In the genomic region with DNA sequence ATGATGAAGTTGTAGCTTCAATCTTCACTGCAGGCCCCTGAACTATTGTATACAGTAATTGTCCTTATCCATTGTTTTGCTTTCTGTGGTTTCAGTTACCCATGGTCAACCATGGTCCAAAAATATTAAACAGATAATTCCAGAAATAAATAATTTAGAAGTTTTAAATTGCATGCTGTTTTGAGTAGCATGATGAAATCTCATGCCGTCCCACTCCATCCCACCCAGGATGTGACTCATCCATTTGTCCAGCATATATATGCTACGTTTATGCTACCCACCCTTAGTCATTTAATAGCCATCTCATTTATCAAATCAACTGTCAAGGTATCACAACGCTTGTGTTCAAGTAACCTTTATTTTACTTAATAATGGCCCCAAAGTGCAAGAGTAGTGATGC, we compare ENCODE assay signal across 21 cellular contexts. TPM values are rescaled to one million over a fixed set of nuclear protein-coding genes. Genes with fewer than 3 reads are reported as not detected.
A peak's percentile ranks its signal among the peaks of the same experiment; 100 is the strongest.
DNase-seq lines count a peak whose midpoint lies in the region; ATAC-seq and TF ChIP-seq lines count a peak whose summit lies in the region.
"Had no signal": no experiment of that assay in that cellular context is flagged by ENCODE, and none has a peak within 500 bp of the region (broad histone marks: within the 10 kb centered on the region; RNA-seq: fewer than 3 reads in every experiment).

No MANE protein-coding gene starts in this region.

- no peak overlapping the region for H2BK20ac ChIP-seq in IMR-90 (ENCODE audit: low read depth, low read length)

- WGBS in IMR-90 (ENCODE audit: extremely low coverage in 2 of 2, insufficient read length in 1 of 2), 2 experiments: no CpG with 5 or more reads among the region's 3 CpGs
- 63 to 76% (median 69%) methylated on average over 3 of the region's 3 CpGs for WGBS in spleen, 5 donors

- H3K4me3 ChIP-seq in IMR-90 (ENCODE audit: insufficient read depth, low read depth, low read length): no peak overlapping the region
- H3K4me3 ChIP-seq in spleen: no peak overlapping the region
- H3K4me3 ChIP-seq: heart left ventricle, prostate gland had no signal

- no TSS peak for BruUV-seq in IMR-90 (replicated peaks; lab: Mats Ljungman, UMichigan)

- H3K36me3 ChIP-seq in IMR-90 (ENCODE audit: control insufficient read depth, insufficient read depth, low read length) (no peaks in the 10 kb centered on the region), spleen (no peaks in the 10 kb centered on the region)
- H3K36me3 ChIP-seq: heart left ventricle, prostate gland had no signal

- H3K9me3 ChIP-seq in IMR-90 (ENCODE audit: control insufficient read depth, insufficient read depth, low read length) (no peaks in the 10 kb centered on the region), spleen (peaks cover 0 to 2% (median 0%) of the 10 kb centered on the region in 8 donors)
- H3K9me3 ChIP-seq: heart left ventricle, prostate gland had no signal

- no peaks in the 10 kb centered on the region for H3K4me1 ChIP-seq in IMR-90 (ENCODE audit: control insufficient read depth, insufficient read depth, low read length)
- H3K4me1 ChIP-seq in spleen: no peaks in the 10 kb centered on the region
- H3K4me1 ChIP-seq: heart left ventricle, prostate gland had no signal

- H3K18ac ChIP-seq in IMR-90 (ENCODE audit: low read depth, low read length): no peak overlapping the region

- POLR2A ChIA-PET in IMR-90 (lab: Charles Lee; ENCODE audit: unreplicated experiment): no interaction called here

- H4K5ac ChIP-seq in IMR-90 (ENCODE audit: low read depth, low read length): no peak overlapping the region

- no peak overlapping the region for H2AK5ac ChIP-seq in IMR-90 (ENCODE audit: low read depth, low read length)

- H3K79me1 ChIP-seq in IMR-90 (ENCODE audit: low read depth in 1 of 2, low read length in 2 of 2): no peaks in the 10 kb centered on the region

- TF ChIP-seq POLR2A in IMR-90 (IDR thresholded peaks at IDR 0.05; ENCODE audit: low read depth, low read length) (no peak), spleen (IDR thresholded peaks at IDR 0.05) (no peak)

- H3K23ac ChIP-seq in IMR-90 (ENCODE audit: low read depth, low read length): no peak overlapping the region

- in situ Hi-C loops in IMR-90 (cut with MboI; ENCODE audit: low sequenced_read_pairs): no loop called here

- H3K27me3 ChIP-seq in IMR-90 (ENCODE audit: control insufficient read depth, insufficient read depth, low read length) (no peaks in the 10 kb centered on the region), spleen (replicated peaks in 1 of 7) (no peaks in the 10 kb centered on the region)
- H3K27me3 ChIP-seq: heart left ventricle had no signal

- H2AK9ac ChIP-seq in IMR-90 (replicated peaks; ENCODE audit: low read depth, low read length, poor library complexity): no peak overlapping the region

- H2BK15ac ChIP-seq in IMR-90 (ENCODE audit: low read depth, low read length): no peak overlapping the region

- H3K9ac ChIP-seq in IMR-90 (ENCODE audit: low read depth, low read length): no peak overlapping the region
- H3K9ac ChIP-seq: KMS-11 had no signal

- peaks cover 4% of the 10 kb centered on the region for H3K9me3 Mint-ChIP-seq in stimulated activated effector memory CD8-positive, alpha-beta T cell treated with anti-CD3 and anti-CD28 coated beads, Interleukin-12 subunit alpha, Interleukin-12 subunit beta, amount 100 ng/mL, for 72 hours
- H3K9me3 Mint-ChIP-seq: activated CD4-positive, alpha-beta memory T cell treated with anti-CD3 and anti-CD28 coated beads, Interleukin-2, amount 10 ng/mL, durations not matched to agents 7 days and 5 days had no signal

- intact Hi-C loops in IMR-90 (cut with micrococcal nuclease): no loop called here
- intact Hi-C loops in spleen (cut with DNase I; ENCODE audit: low total_unique reads): no loop called here

- TF ChIP-seq CTCF in IMR-90 (conservative IDR thresholded peaks at IDR 0.05; ENCODE audit: low read depth, low read length): no peak
- TF ChIP-seq CTCF in spleen (IDR thresholded peaks at IDR 0.05 in 8 of 11, conservative IDR thresholded peaks at IDR 0.05 in 3 of 11): no peak

- DNase-seq in COLO829 (ENCODE audit: low spot score) (peak; percentile 43), IMR-90 (peak; percentile 80), amniotic epithelial cell (ENCODE audit: low read depth) (peak; percentile 76), glomerular visceral epithelial cell (ENCODE audit: extremely low spot score) (peak; percentile 62), ureter (ENCODE audit: low spot score) (no peak), spleen (no peak)
- no peak for DNase-seq in stimulated activated effector memory CD8-positive, alpha-beta T cell treated with anti-CD3 and anti-CD28 coated beads, Interleukin-12 subunit alpha, Interleukin-12 subunit beta, amount 100 ng/mL, for 72 hours (ENCODE audit: low spot score in 2 of 2)
- DNase-seq: activated CD4-positive, alpha-beta memory T cell treated with anti-CD3 and anti-CD28 coated beads, Interleukin-2, amount 10 ng/mL, durations not matched to agents 7 days and 5 days; AML-193; aorta; DMS53; effector CD4-positive, alpha-beta T cell; heart left ventricle; left colon; NCI-H1694 treated with DMSO at 0.1 percent for 48 hours; NCI-H748 treated with DMSO at 0.1 percent for 48 hours; SHP77 treated with DMSO at 0.1 percent for 48 hours had no signal

- H3K4me3 Mint-ChIP-seq in stimulated activated effector memory CD8-positive, alpha-beta T cell treated with anti-CD3 and anti-CD28 coated beads, Interleukin-12 subunit alpha, Interleukin-12 subunit beta, amount 100 ng/mL, for 72 hours: no peak overlapping the region
- H3K4me3 Mint-ChIP-seq: activated CD4-positive, alpha-beta memory T cell treated with anti-CD3 and anti-CD28 coated beads, Interleukin-2, amount 10 ng/mL, durations not matched to agents 7 days and 5 days had no signal

- CTCF ChIA-PET in IMR-90 (lab: Yijun Ruan, JAX): interaction anchor here (0.6 kb wide), 1 partner anchor 29 kb away, joined by 3 read pairs; no protein-coding TSS in a partner anchor

- H4K8ac ChIP-seq in IMR-90 (ENCODE audit: low read depth in 2 of 2, low read length in 2 of 2): no peak overlapping the region

- H3K4me1 Mint-ChIP-seq in stimulated activated effector memory CD8-positive, alpha-beta T cell treated with anti-CD3 and anti-CD28 coated beads, Interleukin-12 subunit alpha, Interleukin-12 subunit beta, amount 100 ng/mL, for 72 hours: no peaks in the 10 kb centered on the region
- H3K4me1 Mint-ChIP-seq: activated CD4-positive, alpha-beta memory T cell treated with anti-CD3 and anti-CD28 coated beads, Interleukin-2, amount 10 ng/mL, durations not matched to agents 7 days and 5 days had no signal

- peak overlapping the region; percentile 44 for H2BK5ac ChIP-seq in IMR-90 (ENCODE audit: low read depth, low read length, poor library complexity, severe bottlenecking)

- dilution Hi-C loops in IMR-90 (cut with HindIII; ENCODE audit: low sequenced_read_pairs, unreplicated experiment): no loop called here

- H3K9me1 ChIP-seq in IMR-90 (ENCODE audit: insufficient read depth, low read length): no peaks in the 10 kb centered on the region

- no peak overlapping the region for H3K27ac Mint-ChIP-seq in stimulated activated effector memory CD8-positive, alpha-beta T cell treated with anti-CD3 and anti-CD28 coated beads, Interleukin-12 subunit alpha, Interleukin-12 subunit beta, amount 100 ng/mL, for 72 hours
- H3K27ac Mint-ChIP-seq: activated CD4-positive, alpha-beta memory T cell treated with anti-CD3 and anti-CD28 coated beads, Interleukin-2, amount 10 ng/mL, durations not matched to agents 7 days and 5 days; activated T-helper 2 cell treated with anti-CD3 and anti-CD28 coated beads, Interferon-gamma antibody, Interleukin-2, Interleukin-4, amounts not matched to agents 10 μg/mL and 5 μg/mL and 100 μg/mL, durations not matched to agents 14 hours and 24 hours and 36 hours had no signal

- 0 out of 2 replicates have a peak overlapping the region, but pooled peaks have one; percentile 38 for H3K4me2 ChIP-seq in IMR-90 (ENCODE audit: low read depth, low read length)
- H3K4me2 ChIP-seq: KMS-11 had no signal

- H3K56ac ChIP-seq in IMR-90 (ENCODE audit: extremely low read depth, insufficient read depth, low read length): no peak overlapping the region

- TF ChIP-seq RAD21 in IMR-90 (IDR thresholded peaks at IDR 0.05; ENCODE audit: low read length): no peak

- ATAC-seq in IMR-90 (ENCODE audit: low read depth): peak; percentile 80
- ATAC-seq in stimulated activated effector memory CD8-positive, alpha-beta T cell treated with anti-CD3 and anti-CD28 coated beads, Interleukin-12 subunit alpha, Interleukin-12 subunit beta, amount 100 ng/mL, for 72 hours: no peak
- ATAC-seq in HG03280 (IDR thresholded peaks at IDR 0.05; ENCODE audit: unreplicated experiment): no peak
- ATAC-seq: heart left ventricle, left colon had no signal

- no peak overlapping the region for H3K27ac ChIP-seq in IMR-90 (ENCODE audit: insufficient read depth, low read length)
- H3K27ac ChIP-seq in spleen: no peak overlapping the region
- H3K27ac ChIP-seq: heart left ventricle, KMS-11, prostate gland had no signal

- H2BK120ac ChIP-seq in IMR-90 (ENCODE audit: low read depth, low read length): no peak overlapping the region

- no peak overlapping the region for H2AFZ ChIP-seq in IMR-90 (replicated peaks; ENCODE audit: low read length, poor library complexity)

- H3K4ac ChIP-seq in IMR-90 (ENCODE audit: low read depth, low read length): no peak overlapping the region

- H3K14ac ChIP-seq in IMR-90 (replicated peaks; ENCODE audit: low read depth, low read length): no peak overlapping the region

- H4K91ac ChIP-seq in IMR-90 (ENCODE audit: insufficient read depth, low read depth, low read length): no peak overlapping the region

- H3K36me3 Mint-ChIP-seq in stimulated activated effector memory CD8-positive, alpha-beta T cell treated with anti-CD3 and anti-CD28 coated beads, Interleukin-12 subunit alpha, Interleukin-12 subunit beta, amount 100 ng/mL, for 72 hours: no peaks in the 10 kb centered on the region

- H4K20me1 ChIP-seq in IMR-90 (ENCODE audit: insufficient read depth, low read length): no peaks in the 10 kb centered on the region

TF ChIP-seq in IMR-90, 13 proteins besides CTCF, POLR2A, EP300 and RAD21 (continues in another document):
- peak; percentile 77 for TF ChIP-seq FOS (IDR thresholded peaks at IDR 0.05; ENCODE audit: low read depth, low read length)
- no peak for TF ChIP-seq MAFK (IDR thresholded peaks at IDR 0.05; ENCODE audit: low read depth, low read length)
- no peak for TF ChIP-seq NFE2L2 (IDR thresholded peaks at IDR 0.05; ENCODE audit: low read depth, low read length)
- TF ChIP-seq RCOR1 (IDR thresholded peaks at IDR 0.05; ENCODE audit: insufficient replicate concordance, low read length): no peak
- no peak for TF ChIP-seq RFX5 (IDR thresholded peaks at IDR 0.05; ENCODE audit: low read depth, low read length)
- peak; percentile 75 for TF ChIP-seq CEBPB (IDR thresholded peaks at IDR 0.05; ENCODE audit: low read depth, low read length)
- no peak for TF ChIP-seq BHLHE40 (IDR thresholded peaks at IDR 0.05; ENCODE audit: low read depth, low read length)

RNA-seq across cellular contexts. Expression of a gene that starts 34.5 kb away (rescaled TPM):
- total RNA-seq in IMR-90 (2012; rRNA removed) (not detected in 2 replicates), ureter (not detected), spleen (not detected)
- polyA plus RNA-seq in IMR-90 (2012; rRNA removed) (not detected in 2 replicates), spleen (not detected)
- polyA plus RNA-seq in IMR-90 (2012; cell fraction: cytosol; rRNA removed): not detected in 2 replicates
- polyA plus RNA-seq in IMR-90 (2012; cell fraction: nucleus; rRNA removed; ENCODE audit: low replicate concordance): not detected in 2 replicates
- total RNA-seq: activated CD4-positive, alpha-beta memory T cell treated with anti-CD3 and anti-CD28 coated beads, Interleukin-2, amount 10 ng/mL, durations not matched to agents 7 days and 5 days; activated T-helper 2 cell treated with anti-CD3 and anti-CD28 coated beads, Interferon-gamma antibody, Interleukin-2, Interleukin-4, amounts not matched to agents 10 μg/mL and 5 μg/mL and 100 μg/mL, durations not matched to agents 14 hours and 24 hours and 36 hours; aorta; heart left ventricle; prostate gland had no signal
- polyA plus RNA-seq: aorta, heart left ventricle had no signal

Comparison
In these comparisons a context has a peak if more than half of its experiments do, and no peak if none do; other contexts are left out.
1. DNase-seq: peak in COLO829 (single experiment), IMR-90 (single experiment), amniotic epithelial cell (single experiment) and glomerular visceral epithelial cell (single experiment); none in stimulated activated effector memory CD8-positive, alpha-beta T cell treated with anti-CD3 and anti-CD28 coated beads, Interleukin-12 subunit alpha, Interleukin-12 subunit beta, amount 100 ng/mL, for 72 hours (0 of 2), ureter (single experiment) and spleen (single experiment).